ENCODE assay signal across 23 cellular contexts in genomic region chr12:32196250-32197198, GRCh38.
DNase-seq lines count a peak whose midpoint lies in the region; ATAC-seq, FAIRE-seq and TF ChIP-seq lines count a peak whose summit lies in the region.
"Had no signal": no experiment of that assay in that cellular context is flagged by ENCODE, and none has a peak within 500 bp of the region (broad histone marks: within the 10 kb centered on the region; RNA-seq: fewer than 3 reads in every experiment).

No MANE protein-coding gene starts in this region.

- no peak overlapping the region for H3K9ac ChIP-seq in astrocyte (ENCODE audit: low read length)
- H3K9ac ChIP-seq: BLaER1, KMS-11 had no signal

- H3K4me3 ChIP-seq in astrocyte (ENCODE audit: insufficient read depth, low read depth, low read length) (no peak overlapping the region), osteoblast (ENCODE audit: insufficient read depth, low read length) (no peak overlapping the region)
- H3K4me3 ChIP-seq: BLaER1, HAP-1, SJCRH30 had no signal

- H3K4me1 ChIP-seq in astrocyte (ENCODE audit: insufficient read depth, low read length) = peaks cover 6% of the 10 kb centered on the region
- H3K4me1 ChIP-seq in osteoblast (ENCODE audit: insufficient read depth, low read length) = peaks cover 7% of the 10 kb centered on the region
- H3K4me1 ChIP-seq: BLaER1, SJCRH30 had no signal

- H3K9me3 ChIP-seq in astrocyte (ENCODE audit: insufficient read depth, low read depth, low read length) (no peaks in the 10 kb centered on the region), osteoblast (ENCODE audit: low read depth, low read length) (no peaks in the 10 kb centered on the region)

- H3K27me3 Mint-ChIP-seq in stimulated activated naive CD8-positive, alpha-beta T cell treated with anti-CD3 and anti-CD28 coated beads, Interleukin-15, amount 100 ng/mL, for 72 hours = no peaks in the 10 kb centered on the region
- no peaks in the 10 kb centered on the region for H3K27me3 Mint-ChIP-seq in astrocyte (ENCODE audit: low read depth, unreplicated experiment)
- H3K27me3 Mint-ChIP-seq: CD8-positive, alpha-beta memory T cell had no signal

- no peaks in the 10 kb centered on the region for H4K20me1 ChIP-seq in astrocyte (ENCODE audit: insufficient read depth, low read length)
- H4K20me1 ChIP-seq in osteoblast (ENCODE audit: insufficient read depth, low read length) = peaks cover 11% of the 10 kb centered on the region
- H4K20me1 ChIP-seq: BLaER1 had no signal

- peaks cover 8% of the 10 kb centered on the region for H3K79me2 ChIP-seq in astrocyte (ENCODE audit: insufficient read depth, low read length)
- H3K79me2 ChIP-seq in osteoblast (ENCODE audit: insufficient read depth, low read length) = peaks cover 20% of the 10 kb centered on the region

- DNase-seq in activated CD4-positive, CD25-positive, alpha-beta regulatory T cell treated with anti-CD3 and anti-CD28 coated beads, Interleukin-2, amount 50 U/mL, for 72 hours = no peak
- no peak for DNase-seq in stimulated activated naive CD8-positive, alpha-beta T cell treated with anti-CD3 and anti-CD28 coated beads, Interleukin-15, amount 100 ng/mL, for 72 hours
- no peak for DNase-seq in stimulated activated naive CD8-positive, alpha-beta T cell treated with anti-CD3 and anti-CD28 coated beads, Interleukin-15, Interleukin-2, amounts not matched to agents 100 U/mL and 50 U/mL, for 24 hours
- DNase-seq in astrocyte (ENCODE audit: low read depth) = no peak
- no peak for DNase-seq in osteoblast (ENCODE audit: insufficient read length, low spot score, missing footprints)
- DNase-seq: CD8-positive, alpha-beta memory T cell; DMS79; NCI-H1048; NCI-H1436 treated with DMSO at 0.1 percent for 48 hours; NCI-H2029 treated with DMSO at 0.1 percent for 48 hours; NCI-H2171 treated with DMSO at 0.1 percent for 48 hours; NCI-H446 treated with DMSO at 0.1 percent for 48 hours; RPMI8226; SJCRH30 had no signal

- H3K4me3 Mint-ChIP-seq in stimulated activated naive CD8-positive, alpha-beta T cell treated with anti-CD3 and anti-CD28 coated beads, Interleukin-15, amount 100 ng/mL, for 72 hours = no peak overlapping the region
- H3K4me3 Mint-ChIP-seq in astrocyte (ENCODE audit: unreplicated experiment) = no peak overlapping the region
- H3K4me3 Mint-ChIP-seq: CD8-positive, alpha-beta memory T cell had no signal

- peaks cover 6% of the 10 kb centered on the region for H3K4me1 Mint-ChIP-seq in stimulated activated naive CD8-positive, alpha-beta T cell treated with anti-CD3 and anti-CD28 coated beads, Interleukin-15, amount 100 ng/mL, for 72 hours
- H3K4me1 Mint-ChIP-seq in astrocyte (ENCODE audit: low read depth, unreplicated experiment) = peaks cover 5% of the 10 kb centered on the region

- H3K27ac ChIP-seq in astrocyte (ENCODE audit: low read depth, low read length) = no peak overlapping the region
- no peak overlapping the region for H3K27ac ChIP-seq in osteoblast (ENCODE audit: low read depth, low read length)
- H3K27ac ChIP-seq: 22Rv1, BLaER1, KMS-11, SJCRH30 had no signal

- H2AFZ ChIP-seq in astrocyte (ENCODE audit: low read depth, low read length) = no peak overlapping the region
- no peak overlapping the region for H2AFZ ChIP-seq in osteoblast (ENCODE audit: low read length)

- peaks cover 31 to 35% of the 10 kb centered on the region in 2 donors for H3K9me3 Mint-ChIP-seq in stimulated activated naive CD8-positive, alpha-beta T cell treated with anti-CD3 and anti-CD28 coated beads, Interleukin-15, amount 100 ng/mL, for 72 hours
- H3K9me3 Mint-ChIP-seq in astrocyte (ENCODE audit: unreplicated experiment) = peaks cover 11% of the 10 kb centered on the region

- H3K27me3 ChIP-seq in astrocyte (ENCODE audit: insufficient read depth, low read length) (no peaks in the 10 kb centered on the region), osteoblast (ENCODE audit: insufficient read depth, low read length) (no peaks in the 10 kb centered on the region)
- H3K27me3 ChIP-seq: BLaER1, SJCRH30 had no signal

- no peak overlapping the region for H3K27ac Mint-ChIP-seq in stimulated activated naive CD8-positive, alpha-beta T cell treated with anti-CD3 and anti-CD28 coated beads, Interleukin-15, amount 100 ng/mL, for 72 hours
- H3K27ac Mint-ChIP-seq in astrocyte (ENCODE audit: unreplicated experiment) = no peak overlapping the region
- H3K27ac Mint-ChIP-seq: CD8-positive, alpha-beta memory T cell had no signal

- peak; percentile 9 for FAIRE-seq in astrocyte (lab: Jason Lieb, UNC)
- FAIRE-seq: D721Med, HepG2 had no signal

- TF ChIP-seq CTCF in astrocyte (IDR thresholded peaks at IDR 0.05; ENCODE audit: insufficient read depth, low read depth, low read length) = no peak
- TF ChIP-seq CTCF in osteoblast (IDR thresholded peaks at IDR 0.05; ENCODE audit: extremely low read depth, low read depth, low read length) = no peak

- H3K36me3 ChIP-seq in astrocyte (ENCODE audit: insufficient read depth, low read length) = peaks cover 3% of the 10 kb centered on the region
- no peaks in the 10 kb centered on the region for H3K36me3 ChIP-seq in osteoblast (ENCODE audit: insufficient read depth, low read length)
- H3K36me3 ChIP-seq: BLaER1, HAP-1, SJCRH30 had no signal

- H3K4me2 ChIP-seq in astrocyte (ENCODE audit: low read length) (no peak overlapping the region), osteoblast (ENCODE audit: insufficient read depth, low read length) (no peak overlapping the region)
- H3K4me2 ChIP-seq: BLaER1, KMS-11 had no signal

- ATAC-seq in activated CD4-positive, CD25-positive, alpha-beta regulatory T cell treated with anti-CD3 and anti-CD28 coated beads, Interleukin-2, amount 50 U/mL, for 24 hours = peak; percentile 21 to 55
- ATAC-seq in stimulated activated naive CD8-positive, alpha-beta T cell treated with anti-CD3 and anti-CD28 coated beads, Interleukin-15, amount 100 ng/mL, for 72 hours = peak; percentile 28
- ATAC-seq in stimulated activated naive CD8-positive, alpha-beta T cell treated with anti-CD3 and anti-CD28 coated beads, Interleukin-15, Interleukin-2, amounts not matched to agents 100 U/mL and 50 U/mL, for 24 hours = no peak
- no peak for ATAC-seq in HG03159 (IDR thresholded peaks at IDR 0.05; ENCODE audit: unreplicated experiment)
- ATAC-seq in HG03045 (IDR thresholded peaks at IDR 0.05; ENCODE audit: unreplicated experiment) = no peak
- ATAC-seq: HepG2 had no signal

- peaks cover 14% of the 10 kb centered on the region for H3K36me3 Mint-ChIP-seq in astrocyte (ENCODE audit: low read depth, unreplicated experiment)

Comparison
In these comparisons a context has a peak if more than half of its experiments do, and no peak if none do; other contexts are left out.
1. ATAC-seq: peak in activated CD4-positive, CD25-positive, alpha-beta regulatory T cell treated with anti-CD3 and anti-CD28 coated beads, Interleukin-2, amount 50 U/mL, for 24 hours (2 of 2) and stimulated activated naive CD8-positive, alpha-beta T cell treated with anti-CD3 and anti-CD28 coated beads, Interleukin-15, amount 100 ng/mL, for 72 hours (single experiment); none in stimulated activated naive CD8-positive, alpha-beta T cell treated with anti-CD3 and anti-CD28 coated beads, Interleukin-15, Interleukin-2, amounts not matched to agents 100 U/mL and 50 U/mL, for 24 hours (single experiment), HG03159 (single experiment) and HG03045 (single experiment).